In genomic region chr2:239401450-239402227, GRCh38 we compare ENCODE assay signal across 8 cellular contexts. TPM values are rescaled to one million over a fixed set of nuclear protein-coding genes. Genes with fewer than 3 reads are reported as not detected.
DNase-seq lines count a peak whose midpoint lies in the region; ATAC-seq, FAIRE-seq and TF ChIP-seq lines count a peak whose summit lies in the region.

No MANE protein-coding gene starts in this region.

- DNase-seq in C1 segment of cervical spinal cord (lab: John Stamatoyannopoulos, UW) (peak; percentile 90 to 100 (median 99)), GM19239 (ENCODE audit: insufficient read length, low spot score) (peak; percentile 96), NCI-H460 (ENCODE audit: extremely low read depth, low read depth) (peak; percentile 93), coronary artery (ENCODE audit: low spot score) (peak; percentile 96), left lobe of liver (ENCODE audit: low spot score) (peak; percentile 97)
- peak; percentile 90 for DNase-seq in activated CD4-positive, alpha-beta T cell treated with anti-CD3 and anti-CD28 coated beads for 1 hour
- DNase-seq in stimulated activated CD4-positive, alpha-beta T cell treated with anti-CD3 and anti-CD28 coated beads, Interleukin-1b, Interleukin-23, amount 100 ng/mL, for 48 hours: peak; percentile 91

- peak overlapping the region; percentile 79 for H3K4me3 ChIP-seq in coronary artery

- peak; percentile 88 for FAIRE-seq in GM19239 (lab: Jason Lieb, UNC)

- H3K27ac ChIP-seq in coronary artery: peak overlapping the region; percentile 96 to 100

- no peak for TF ChIP-seq CTCF in coronary artery (IDR thresholded peaks at IDR 0.05)

- ATAC-seq in HG03439 (IDR thresholded peaks at IDR 0.05; ENCODE audit: unreplicated experiment): peak; percentile 66
- ATAC-seq in left lobe of liver: peak; percentile 78

RNA-seq across cellular contexts. Expression of gene HDAC4, which starts 0.8 kb away (rescaled TPM):
- 16.0 and 21.0 TPM in 2 replicates for total RNA-seq in NCI-H460 (2014; rRNA removed; shearing (Covaris generic))
- polyA plus RNA-seq in NCI-H460 (2014; cell fraction: nucleus; rRNA removed): 22.7 and 24.9 TPM in 2 replicates
- total RNA-seq in left lobe of liver: 18.3 TPM

Comparison
In these comparisons a context has a peak if more than half of its experiments do, and no peak if none do; other contexts are left out.
1. Peak in every context shown above with its lines: DNase-seq, ATAC-seq, H3K4me3 ChIP-seq and H3K27ac ChIP-seq.